Comparison of ENCODE assay signal across 21 cellular contexts in genomic region chr11:82939456-82939855, GRCh38.
"Had no signal": no experiment of that assay in that cellular context is flagged by ENCODE, and none has a peak within 500 bp of the region (broad histone marks: within the 10 kb centered on the region; RNA-seq: fewer than 3 reads in every experiment).

No MANE protein-coding gene starts in this region.

- H3K27ac ChIP-seq: colonic mucosa, esophagus muscularis mucosa, gastrocnemius medialis, heart right ventricle, left lung, lower lobe of right lung had no signal

- H3K27me3 Mint-ChIP-seq: effector memory CD8-positive, alpha-beta T cell; memory B cell; naive thymus-derived CD4-positive, alpha-beta T cell had no signal

- H3K9me3 Mint-ChIP-seq: effector memory CD8-positive, alpha-beta T cell; endodermal cell had no signal

- H3K4me1 Mint-ChIP-seq: memory B cell had no signal

- H3K27ac Mint-ChIP-seq: dendritic cell treated with granulocyte-macrophage colony-stimulating factor and Interleukin-4, amounts not matched to agents 40 ng/mL and 50 ng/mL, for 4 days; endodermal cell; memory B cell had no signal

- H3K4me3 ChIP-seq: colonic mucosa, esophagus muscularis mucosa, gastrocnemius medialis, heart right ventricle, left lung, lower lobe of right lung had no signal

- H3K36me3 ChIP-seq: colonic mucosa, esophagus muscularis mucosa, gastrocnemius medialis, heart right ventricle, left lung, lower lobe of right lung had no signal

- H3K4me3 Mint-ChIP-seq: dendritic cell treated with granulocyte-macrophage colony-stimulating factor and Interleukin-4, amounts not matched to agents 40 ng/mL and 50 ng/mL, for 4 days; effector memory CD8-positive, alpha-beta T cell; endodermal cell; memory B cell; naive thymus-derived CD4-positive, alpha-beta T cell had no signal

- H3K9me3 ChIP-seq: colonic mucosa, esophagus muscularis mucosa, gastrocnemius medialis, heart right ventricle, left lung, lower lobe of right lung had no signal

- H3K27me3 ChIP-seq: colonic mucosa, esophagus muscularis mucosa, gastrocnemius medialis, heart right ventricle, left lung had no signal

- ATAC-seq: effector memory CD8-positive, alpha-beta T cell; gastrocnemius medialis; heart right ventricle; left cardiac atrium; left lung; left ventricle myocardium superior; lower lobe of right lung; naive thymus-derived CD4-positive, alpha-beta T cell had no signal

- DNase-seq: colonic mucosa; cortex of kidney; effector CD8-positive, alpha-beta T cell; effector memory CD8-positive, alpha-beta T cell; endodermal cell; foreskin melanocyte; gastrocnemius medialis; glutamatergic neuron; head of caudate nucleus; heart right ventricle; hippocampal formation; left cardiac atrium; left lung; left ventricle myocardium superior; lower lobe of right lung; mesendoderm; midbrain; naive thymus-derived CD4-positive, alpha-beta T cell had no signal

- H3K4me1 ChIP-seq: colonic mucosa, esophagus muscularis mucosa, gastrocnemius medialis, heart right ventricle, left lung, lower lobe of right lung had no signal
